In genomic region chr16:83952587-83952939, GRCh38 we compare ENCODE assay signal across 1 cellular context.
TF ChIP-seq lines count a peak whose summit lies in the region.

No MANE protein-coding gene starts in this region.

TF ChIP-seq in GM23338, 12 proteins besides CTCF, POLR2A, EP300 and RAD21 (continued from another document):
- no peak for TF ChIP-seq ZNF462 (CRISPR knock-in tag; IDR thresholded peaks at IDR 0.05)
- no peak for TF ChIP-seq REST (IDR thresholded peaks at IDR 0.05; ENCODE audit: unreplicated experiment)
- TF ChIP-seq EZH2 (IDR thresholded peaks at IDR 0.05; ENCODE audit: low read depth, unreplicated experiment), result no peak
- TF ChIP-seq NANOG (IDR thresholded peaks at IDR 0.05; ENCODE audit: borderline replicate concordance), result no peak
